3 cellular contexts compared by ENCODE assay signal in genomic region chr2:105405291-105405690, GRCh38.
TF ChIP-seq lines count a peak whose summit lies in the region.

No MANE protein-coding gene starts in this region.

TF ChIP-seq in IMR-90, 13 proteins besides CTCF, POLR2A, EP300 and RAD21:
- TF ChIP-seq BHLHE40 (IDR thresholded peaks at IDR 0.05; ENCODE audit: low read depth, low read length) (peak; percentile 87), SMC3 (IDR thresholded peaks at IDR 0.05; ENCODE audit: low read depth, low read length) (0 out of 2 replicates have a peak, but pooled peaks have one; percentile 1), NFE2L2 (IDR thresholded peaks at IDR 0.05; ENCODE audit: low read depth, low read length) (no peak), CHD1 (IDR thresholded peaks at IDR 0.05; ENCODE audit: low read depth, low read length) (no peak), CEBPB (IDR thresholded peaks at IDR 0.05; ENCODE audit: low read depth, low read length) (peak; percentile 91), MXI1 (IDR thresholded peaks at IDR 0.05; ENCODE audit: borderline replicate concordance, low read depth, low read length) (no peak), RCOR1 (IDR thresholded peaks at IDR 0.05; ENCODE audit: insufficient replicate concordance, low read length) (peak; percentile 85), RFX5 (IDR thresholded peaks at IDR 0.05; ENCODE audit: low read depth, low read length) (no peak), MAFK (IDR thresholded peaks at IDR 0.05; ENCODE audit: low read depth, low read length) (no peak), ELK1 (IDR thresholded peaks at IDR 0.05; ENCODE audit: borderline replicate concordance, low read depth, low read length) (no peak), FOS (IDR thresholded peaks at IDR 0.05; ENCODE audit: low read depth, low read length) (peak; percentile 40; the same call in 1 of the 2 replicates), MAZ (IDR thresholded peaks at IDR 0.05; ENCODE audit: borderline replicate concordance, low read depth, low read length) (no peak)
- TF ChIP-seq, protein P1, sequence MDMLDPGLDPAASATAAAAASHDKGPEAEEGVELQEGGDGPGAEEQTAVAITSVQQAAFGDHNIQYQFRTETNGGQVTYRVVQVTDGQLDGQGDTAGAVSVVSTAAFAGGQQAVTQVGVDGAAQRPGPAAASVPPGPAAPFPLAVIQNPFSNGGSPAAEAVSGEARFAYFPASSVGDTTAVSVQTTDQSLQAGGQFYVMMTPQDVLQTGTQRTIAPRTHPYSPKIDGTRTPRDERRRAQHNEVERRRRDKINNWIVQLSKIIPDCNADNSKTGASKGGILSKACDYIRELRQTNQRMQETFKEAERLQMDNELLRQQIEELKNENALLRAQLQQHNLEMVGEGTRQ (IDR thresholded peaks at IDR 0.05; ENCODE audit: low read depth, low read length): no peak
TF ChIP-seq in IMR-90: peak in this region for 5.

TF ChIP-seq in WTC11, 78 proteins besides CTCF, POLR2A, EP300 and RAD21:
- TF ChIP-seq, protein P2, sequence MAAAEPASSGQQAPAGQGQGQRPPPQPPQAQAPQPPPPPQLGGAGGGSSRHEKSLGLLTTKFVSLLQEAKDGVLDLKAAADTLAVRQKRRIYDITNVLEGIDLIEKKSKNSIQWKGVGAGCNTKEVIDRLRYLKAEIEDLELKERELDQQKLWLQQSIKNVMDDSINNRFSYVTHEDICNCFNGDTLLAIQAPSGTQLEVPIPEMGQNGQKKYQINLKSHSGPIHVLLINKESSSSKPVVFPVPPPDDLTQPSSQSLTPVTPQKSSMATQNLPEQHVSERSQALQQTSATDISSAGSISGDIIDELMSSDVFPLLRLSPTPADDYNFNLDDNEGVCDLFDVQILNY (CRISPR knock-in tag; IDR thresholded peaks at IDR 0.05): no peak
- TF ChIP-seq ZNF219 (CRISPR knock-in tag; IDR thresholded peaks at IDR 0.05; ENCODE audit: borderline replicate concordance) (no peak), CBFB (CRISPR knock-in tag; IDR thresholded peaks at IDR 0.05; ENCODE audit: low read depth) (no peak), ZNF317 (CRISPR knock-in tag; IDR thresholded peaks at IDR 0.05; ENCODE audit: borderline replicate concordance, low read depth) (no peak), ZNF671 (CRISPR knock-in tag; IDR thresholded peaks at IDR 0.05) (no peak), EMX1 (CRISPR knock-in tag; IDR thresholded peaks at IDR 0.05) (no peak), CREM (CRISPR knock-in tag; IDR thresholded peaks at IDR 0.05) (no peak), FOXP4 (CRISPR knock-in tag; IDR thresholded peaks at IDR 0.05) (no peak), HMGA2 (CRISPR knock-in tag; IDR thresholded peaks at IDR 0.05) (no peak), OVOL2 (CRISPR knock-in tag; IDR thresholded peaks at IDR 0.05; ENCODE audit: borderline replicate concordance) (no peak)
- TF ChIP-seq, protein P3, sequence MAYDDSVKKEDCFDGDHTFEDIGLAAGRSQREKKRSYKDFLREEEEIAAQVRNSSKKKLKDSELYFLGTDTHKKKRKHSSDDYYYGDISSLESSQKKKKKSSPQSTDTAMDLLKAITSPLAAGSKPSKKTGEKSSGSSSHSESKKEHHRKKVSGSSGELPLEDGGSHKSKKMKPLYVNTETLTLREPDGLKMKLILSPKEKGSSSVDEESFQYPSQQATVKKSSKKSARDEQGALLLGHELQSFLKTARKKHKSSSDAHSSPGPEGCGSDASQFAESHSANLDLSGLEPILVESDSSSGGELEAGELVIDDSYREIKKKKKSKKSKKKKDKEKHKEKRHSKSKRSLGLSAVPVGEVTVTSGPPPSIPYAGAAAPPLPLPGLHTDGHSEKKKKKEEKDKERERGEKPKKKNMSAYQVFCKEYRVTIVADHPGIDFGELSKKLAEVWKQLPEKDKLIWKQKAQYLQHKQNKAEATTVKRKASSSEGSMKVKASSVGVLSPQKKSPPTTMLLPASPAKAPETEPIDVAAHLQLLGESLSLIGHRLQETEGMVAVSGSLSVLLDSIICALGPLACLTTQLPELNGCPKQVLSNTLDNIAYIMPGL (CRISPR knock-in tag; IDR thresholded peaks at IDR 0.05): no peak
- TF ChIP-seq, protein P4, sequence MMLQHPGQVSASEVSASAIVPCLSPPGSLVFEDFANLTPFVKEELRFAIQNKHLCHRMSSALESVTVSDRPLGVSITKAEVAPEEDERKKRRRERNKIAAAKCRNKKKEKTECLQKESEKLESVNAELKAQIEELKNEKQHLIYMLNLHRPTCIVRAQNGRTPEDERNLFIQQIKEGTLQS (CRISPR knock-in tag; conservative IDR thresholded peaks at IDR 0.05): no peak
- TF ChIP-seq, protein P5, sequence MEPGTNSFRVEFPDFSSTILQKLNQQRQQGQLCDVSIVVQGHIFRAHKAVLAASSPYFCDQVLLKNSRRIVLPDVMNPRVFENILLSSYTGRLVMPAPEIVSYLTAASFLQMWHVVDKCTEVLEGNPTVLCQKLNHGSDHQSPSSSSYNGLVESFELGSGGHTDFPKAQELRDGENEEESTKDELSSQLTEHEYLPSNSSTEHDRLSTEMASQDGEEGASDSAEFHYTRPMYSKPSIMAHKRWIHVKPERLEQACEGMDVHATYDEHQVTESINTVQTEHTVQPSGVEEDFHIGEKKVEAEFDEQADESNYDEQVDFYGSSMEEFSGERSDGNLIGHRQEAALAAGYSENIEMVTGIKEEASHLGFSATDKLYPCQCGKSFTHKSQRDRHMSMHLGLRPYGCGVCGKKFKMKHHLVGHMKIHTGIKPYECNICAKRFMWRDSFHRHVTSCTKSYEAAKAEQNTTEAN (CRISPR knock-in tag; IDR thresholded peaks at IDR 0.05): no peak
TF ChIP-seq in WTC11: peak in this region for 0.

TF ChIP-seq in HepG2, 621 proteins besides CTCF, POLR2A, EP300 and RAD21:
- no peak for TF ChIP-seq IKZF4 (CRISPR knock-in tag; IDR thresholded peaks at IDR 0.05; ENCODE audit: borderline replicate concordance, low read depth, not compliant biosample characterization)
- TF ChIP-seq NFE2L1 (CRISPR knock-in tag; IDR thresholded peaks at IDR 0.05; ENCODE audit: borderline replicate concordance): no peak
- no peak for TF ChIP-seq STAT6 (CRISPR knock-in tag; IDR thresholded peaks at IDR 0.05; ENCODE audit: borderline replicate concordance)
- TF ChIP-seq KDM2A (CRISPR knock-in tag; IDR thresholded peaks at IDR 0.05; ENCODE audit: borderline replicate concordance, low read depth): no peak
- TF ChIP-seq FOXK2 (IDR thresholded peaks at IDR 0.05): no peak
